In the genomic region with DNA sequence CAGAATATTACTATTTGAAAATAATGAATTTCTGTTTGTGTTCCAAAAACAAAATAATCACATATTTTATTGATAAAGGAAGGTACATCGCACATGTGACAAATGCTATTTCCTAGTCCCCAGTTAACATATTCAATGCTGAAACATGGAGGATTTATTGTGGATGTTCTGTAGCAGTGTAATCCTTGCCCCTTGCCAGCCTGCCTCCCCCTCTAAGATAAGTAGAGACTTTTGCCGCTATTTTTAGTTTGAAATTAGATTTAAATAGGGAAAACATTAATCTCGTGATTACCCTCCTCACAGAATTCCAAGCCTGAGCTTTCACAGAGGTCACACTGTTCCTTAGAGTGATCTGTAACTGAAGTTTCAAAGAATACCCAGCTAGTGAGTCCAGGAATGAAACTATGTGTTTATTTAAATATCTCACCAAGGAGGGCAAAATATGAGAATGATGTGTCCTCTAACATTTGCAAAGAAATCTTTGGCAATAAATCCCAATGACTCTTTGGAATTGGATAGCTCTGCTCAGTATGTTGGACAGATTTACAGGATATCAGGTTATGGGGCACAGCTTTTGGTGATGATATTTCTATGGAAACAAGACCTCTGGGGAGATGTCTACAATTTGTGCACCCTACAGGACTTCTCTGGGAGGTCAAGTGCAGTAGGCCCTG, we compare ENCODE assay signal across 28 cellular contexts. TPM values are rescaled to one million over a fixed set of nuclear protein-coding genes. Genes with fewer than 3 reads are reported as not detected.
A peak's percentile ranks its signal among the peaks of the same experiment; 100 is the strongest.
DNase-seq lines count a peak whose midpoint lies in the region; ATAC-seq and TF ChIP-seq lines count a peak whose summit lies in the region.
"Had no signal": no experiment of that assay in that cellular context is flagged by ENCODE, and none has a peak within 500 bp of the region (broad histone marks: within the 10 kb centered on the region; RNA-seq: fewer than 3 reads in every experiment).

No MANE protein-coding gene starts in this region.

- peak; percentile 73 for ATAC-seq in omental fat pad (ENCODE audit: low FRiP score)
- ATAC-seq in WTC11, result no peak
- ATAC-seq: effector memory CD8-positive, alpha-beta T cell; left cardiac atrium had no signal

- no peaks in the 10 kb centered on the region for H3K27me3 Mint-ChIP-seq in WTC11 (ENCODE audit: low read depth)
- H3K27me3 Mint-ChIP-seq: effector memory CD8-positive, alpha-beta T cell had no signal

- no peak overlapping the region for H3K9ac ChIP-seq in mesenchymal stem cell (ENCODE audit: low read length)
- H3K9ac ChIP-seq: BLaER1 had no signal

- peak; percentile 32 for DNase-seq in D341Med (ENCODE audit: low spot score)
- peak; percentile 12 for DNase-seq in MG63
- no peak for DNase-seq in esophagus muscularis mucosa (ENCODE audit: extremely low spot score)
- no peak for DNase-seq in omental fat pad (ENCODE audit: low spot score)
- DNase-seq in mesenchymal stem cell, result no peak
- DNase-seq in ecto neural progenitor cell (ENCODE audit: low spot score), result no peak
- DNase-seq in NK-92 treated with Interleukin-12 subunit alpha and Interleukin-12 subunit beta, amount 100 ng/mL, for 24 hours (lab: John Stamatoyannopoulos, UW), result no peak
- DNase-seq in WTC11 (ENCODE audit: low spot score), result no peak
- DNase-seq: activated CD4-positive, alpha-beta T cell treated with anti-CD3 and anti-CD28 coated beads, Interleukin-2, amount 50 U/mL, for 48 hours; activated CD8-positive, alpha-beta memory T cell treated with anti-CD3 and anti-CD28 coated beads, Interleukin-2, amount 50 U/mL, for 48 hours; activated naive CD8-positive, alpha-beta T cell treated with anti-CD3 and anti-CD28 coated beads for 36 hours; effector memory CD8-positive, alpha-beta T cell; esophagus squamous epithelium; KG1; left cardiac atrium; mesendoderm; naive B cell; NCI-H187 treated with DMSO at 0.1 percent for 48 hours; NCI-H345; retina; SHP77 treated with DMSO at 0.1 percent for 48 hours; stimulated activated CD4-positive, alpha-beta T cell treated with anti-CD3 and anti-CD28 coated beads, Interleukin-4, amount 100 ng/mL, for 24 hours; stimulated activated naive CD4-positive, alpha-beta T cell had no signal

- intact Hi-C loops in esophagus muscularis mucosa (cut with DNase I), result no loop called here

- no peak for TF ChIP-seq POLR2A in esophagus muscularis mucosa (IDR thresholded peaks at IDR 0.05; ENCODE audit: low read depth)

- H3K4me1 Mint-ChIP-seq in WTC11, result no peaks in the 10 kb centered on the region
- H3K4me1 Mint-ChIP-seq: activated naive CD8-positive, alpha-beta T cell treated with anti-CD3 and anti-CD28 coated beads for 36 hours; naive B cell had no signal

- H3K9me3 Mint-ChIP-seq in WTC11, result no peaks in the 10 kb centered on the region
- H3K9me3 Mint-ChIP-seq: activated naive CD8-positive, alpha-beta T cell treated with anti-CD3 and anti-CD28 coated beads for 36 hours; activated T-helper 2 cell treated with anti-CD3 and anti-CD28 coated beads, Interferon-gamma antibody, Interleukin-2, Interleukin-4, amounts not matched to agents 10 μg/mL and 5 μg/mL and 100 μg/mL, durations not matched to agents 14 hours and 24 hours and 36 hours; effector memory CD8-positive, alpha-beta T cell; naive B cell had no signal

- H3K27ac ChIP-seq in esophagus muscularis mucosa (replicated peaks in 1 of 4), result peak overlapping the region; percentile 69 to 72 (median 70)
- H3K27ac ChIP-seq in mesenchymal stem cell (ENCODE audit: low read length, poor library complexity, severe bottlenecking), result no peak overlapping the region
- H3K27ac ChIP-seq: BLaER1, vagina had no signal

- H3K18ac ChIP-seq in mesenchymal stem cell (ENCODE audit: low read depth in 1 of 2, low read length in 2 of 2), result no peak overlapping the region

- 54% methylated on average over 3 of the region's 3 CpGs for WGBS in esophagus muscularis mucosa
- WGBS in mesenchymal stem cell, result no CpG with 5 or more reads among the region's 3 CpGs

- no peak for TF ChIP-seq CTCF in esophagus muscularis mucosa (IDR thresholded peaks at IDR 0.05)
- no peak for TF ChIP-seq CTCF in omental fat pad (IDR thresholded peaks at IDR 0.05)
- TF ChIP-seq CTCF in WTC11 (IDR thresholded peaks at IDR 0.05), result no peak

- H4K91ac ChIP-seq in mesenchymal stem cell (ENCODE audit: low read length), result no peak overlapping the region

- TF ChIP-seq EP300 in esophagus muscularis mucosa (IDR thresholded peaks at IDR 0.05), result no peak

- no peak overlapping the region for H3K4ac ChIP-seq in mesenchymal stem cell (ENCODE audit: low read depth in 1 of 2, low read length in 2 of 2)

- no peak overlapping the region for H3K4me3 ChIP-seq in MG63
- H3K4me3 ChIP-seq in esophagus muscularis mucosa, result no peak overlapping the region
- no peak overlapping the region for H3K4me3 ChIP-seq in mesenchymal stem cell (ENCODE audit: insufficient read depth in 1 of 2, low read depth in 1 of 2, low read length in 2 of 2)
- H3K4me3 ChIP-seq: BLaER1, esophagus squamous epithelium, vagina had no signal

- H3K79me1 ChIP-seq in mesenchymal stem cell (replicated peaks; ENCODE audit: low read length, poor library complexity, severe bottlenecking), result no peaks in the 10 kb centered on the region

- CTCF ChIA-PET in WTC11 (lab: Charles Lee), result no interaction called here

- peaks cover 0 to 73% (median 65%) of the 10 kb centered on the region in 4 donors for H3K4me1 ChIP-seq in esophagus muscularis mucosa
- H3K4me1 ChIP-seq in mesenchymal stem cell (ENCODE audit: control insufficient read depth, insufficient read depth, low read depth, low read length), result peaks cover under 1% of the 10 kb centered on the region
- H3K4me1 ChIP-seq: BLaER1 had no signal

- no peak overlapping the region for H3K23ac ChIP-seq in mesenchymal stem cell (ENCODE audit: low read length in 2 of 2)

- POLR2A ChIA-PET in WTC11 (lab: Charles Lee), result no interaction called here

- no peak overlapping the region for H2BK5ac ChIP-seq in mesenchymal stem cell (ENCODE audit: low read depth, low read length, poor library complexity, severe bottlenecking)

- H3K27me3 ChIP-seq in MG63, result no peaks in the 10 kb centered on the region
- no peaks in the 10 kb centered on the region for H3K27me3 ChIP-seq in esophagus muscularis mucosa
- no peaks in the 10 kb centered on the region for H3K27me3 ChIP-seq in mesenchymal stem cell (ENCODE audit: control insufficient read depth in 1 of 2, insufficient read depth in 1 of 2, low read length in 2 of 2)
- H3K27me3 ChIP-seq: BLaER1, esophagus squamous epithelium, vagina had no signal

- H3K4me2 ChIP-seq in mesenchymal stem cell (ENCODE audit: low read length, poor library complexity, severe bottlenecking), result no peak overlapping the region
- H3K4me2 ChIP-seq: BLaER1 had no signal

- H3K14ac ChIP-seq in mesenchymal stem cell (ENCODE audit: low read length in 2 of 2), result no peak overlapping the region

- no peak overlapping the region for H2AFZ ChIP-seq in mesenchymal stem cell (ENCODE audit: low read depth, low read length)

- no peak overlapping the region for H3K27ac Mint-ChIP-seq in WTC11
- H3K27ac Mint-ChIP-seq: activated naive CD8-positive, alpha-beta T cell treated with anti-CD3 and anti-CD28 coated beads for 36 hours; activated T-helper 2 cell treated with anti-CD3 and anti-CD28 coated beads, Interferon-gamma antibody, Interleukin-2, Interleukin-4, amounts not matched to agents 10 μg/mL and 5 μg/mL and 100 μg/mL, durations not matched to agents 14 hours and 24 hours and 36 hours; effector memory CD8-positive, alpha-beta T cell; naive B cell had no signal

- no peak overlapping the region for H2BK15ac ChIP-seq in mesenchymal stem cell (ENCODE audit: low read depth, poor library complexity, severe bottlenecking)

- H2AK5ac ChIP-seq in mesenchymal stem cell (ENCODE audit: low read length, severe bottlenecking), result no peak overlapping the region

- H3K36me3 ChIP-seq in MG63, result no peaks in the 10 kb centered on the region
- H3K36me3 ChIP-seq in esophagus muscularis mucosa, result no peaks in the 10 kb centered on the region
- H3K36me3 ChIP-seq in mesenchymal stem cell (ENCODE audit: control insufficient read depth in 1 of 2, insufficient read depth in 2 of 2, low read depth in 1 of 2, low read length in 2 of 2), result no peaks in the 10 kb centered on the region
- H3K36me3 ChIP-seq: BLaER1, esophagus squamous epithelium, vagina had no signal

- H3K36me3 Mint-ChIP-seq in WTC11, result no peaks in the 10 kb centered on the region
- H3K36me3 Mint-ChIP-seq: activated naive CD8-positive, alpha-beta T cell treated with anti-CD3 and anti-CD28 coated beads for 36 hours; naive B cell had no signal

- H2BK12ac ChIP-seq in mesenchymal stem cell (ENCODE audit: low read length in 2 of 2), result no peak overlapping the region

- no peak overlapping the region for H3K4me3 Mint-ChIP-seq in WTC11
- H3K4me3 Mint-ChIP-seq: activated naive CD8-positive, alpha-beta T cell treated with anti-CD3 and anti-CD28 coated beads for 36 hours; effector memory CD8-positive, alpha-beta T cell; naive B cell had no signal

- no peak overlapping the region for H2BK120ac ChIP-seq in mesenchymal stem cell (ENCODE audit: low read depth, low read length)

- H3K9me3 ChIP-seq in MG63, result no peaks in the 10 kb centered on the region
- no peaks in the 10 kb centered on the region for H3K9me3 ChIP-seq in esophagus muscularis mucosa
- no peaks in the 10 kb centered on the region for H3K9me3 ChIP-seq in mesenchymal stem cell (ENCODE audit: control insufficient read depth, low read length)
- H3K9me3 ChIP-seq: BLaER1, esophagus squamous epithelium, vagina had no signal

- no peak overlapping the region for H4K8ac ChIP-seq in mesenchymal stem cell (ENCODE audit: low read length)

RNA-seq across cellular contexts. Expression of a gene that starts 17.3 kb away (rescaled TPM):
- not detected in 2 replicates for total RNA-seq in MG63 (2014; rRNA removed; shearing (Covaris generic); ENCODE audit: low replicate concordance)
- total RNA-seq in esophagus muscularis mucosa (not detected), omental fat pad (not detected), WTC11 (2021) (not detected in 3 replicates)
- not detected for polyA plus RNA-seq in mesenchymal stem cell (2013, experiment 1 of 2)
- not detected for polyA plus RNA-seq in mesenchymal stem cell (2013, experiment 2 of 2)
- total RNA-seq: activated naive CD8-positive, alpha-beta T cell treated with anti-CD3 and anti-CD28 coated beads for 36 hours; activated T-helper 2 cell treated with anti-CD3 and anti-CD28 coated beads, Interferon-gamma antibody, Interleukin-2, Interleukin-4, amounts not matched to agents 10 μg/mL and 5 μg/mL and 100 μg/mL, durations not matched to agents 14 hours and 24 hours and 36 hours; H4; left cardiac atrium; osteoblast; vagina had no signal

RNA-seq across cellular contexts. Expression of a gene that starts 37.0 kb away (rescaled TPM):
- total RNA-seq in MG63 (2014; rRNA removed; shearing (Covaris generic); ENCODE audit: low replicate concordance), result not detected in 2 replicates
- total RNA-seq in esophagus muscularis mucosa (1 to 10 TPM in 3 of 4 donors, under 1 TPM in 1; 0.33 to 1.7 (median 1.1) TPM), omental fat pad (under 1 TPM in 1 of 4 donors, not detected in 3; 0.56 TPM), WTC11 (2021) (0.52 to 0.69 TPM (median 0.53 TPM) in 3 replicates)
- polyA plus RNA-seq in mesenchymal stem cell (2013, experiment 1 of 2), result 0.06 TPM
- not detected for polyA plus RNA-seq in mesenchymal stem cell (2013, experiment 2 of 2)
- total RNA-seq: activated naive CD8-positive, alpha-beta T cell treated with anti-CD3 and anti-CD28 coated beads for 36 hours; activated T-helper 2 cell treated with anti-CD3 and anti-CD28 coated beads, Interferon-gamma antibody, Interleukin-2, Interleukin-4, amounts not matched to agents 10 μg/mL and 5 μg/mL and 100 μg/mL, durations not matched to agents 14 hours and 24 hours and 36 hours; esophagus squamous epithelium; H4; left cardiac atrium; osteoblast; vagina had no signal

Comparison
In these comparisons a context has a peak if more than half of its experiments do, and no peak if none do; other contexts are left out.
1. DNase-seq: peak in D341Med (single experiment) and MG63 (single experiment); none in esophagus muscularis mucosa (single experiment), omental fat pad (single experiment), mesenchymal stem cell (single experiment), ecto neural progenitor cell (single experiment), NK-92 treated with Interleukin-12 subunit alpha and Interleukin-12 subunit beta, amount 100 ng/mL, for 24 hours (single experiment) and WTC11 (single experiment).